29 cellular contexts compared by ENCODE assay signal in the genomic region with DNA sequence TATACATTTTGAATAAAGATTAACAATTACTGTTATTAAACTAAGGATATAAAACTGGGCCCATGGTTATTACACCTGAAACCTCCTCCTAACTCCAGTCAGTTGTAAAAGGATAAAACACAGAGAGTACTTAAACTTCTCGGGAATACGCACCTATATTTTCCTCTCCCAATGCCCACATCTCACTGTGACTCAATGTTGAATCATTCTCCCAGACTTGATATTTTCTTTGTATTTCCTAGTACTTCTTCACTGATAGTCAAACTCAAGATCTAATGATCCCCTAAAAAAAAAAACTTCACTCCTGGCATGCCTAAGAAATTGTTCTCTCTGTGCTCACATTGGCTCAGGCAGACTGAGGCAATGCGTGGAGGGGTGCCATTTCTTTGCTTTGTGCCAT.
DNase-seq lines count a peak whose midpoint lies in the region; ATAC-seq and TF ChIP-seq lines count a peak whose summit lies in the region.
"Had no signal": no experiment of that assay in that cellular context is flagged by ENCODE, and none has a peak within 500 bp of the region (broad histone marks: within the 10 kb centered on the region; RNA-seq: fewer than 3 reads in every experiment).

No MANE protein-coding gene starts in this region.

- H3K27me3 ChIP-seq in RWPE2 (ENCODE audit: insufficient read depth, poor library complexity, severe bottlenecking): no peaks in the 10 kb centered on the region

- POLR2A ChIA-PET in activated CD4-positive, alpha-beta memory T cell treated with anti-CD3 and anti-CD28 coated beads for 36 hours (lab: Charles Lee): no interaction called here

- no peak for TF ChIP-seq CTCF in HFFc6 (IDR thresholded peaks at IDR 0.05)
- no peak for TF ChIP-seq CTCF in RWPE2 (IDR thresholded peaks at IDR 0.05; ENCODE audit: poor library complexity, severe bottlenecking)
- TF ChIP-seq CTCF in fibroblast of mammary gland (conservative IDR thresholded peaks at IDR 0.05; ENCODE audit: control insufficient read depth, insufficient read depth, low read depth, low read length): no peak

- H3K27ac ChIP-seq in RWPE2 (ENCODE audit: poor library complexity, severe bottlenecking): no peak overlapping the region
- H3K27ac ChIP-seq: coronary artery, VCaP had no signal

- no peaks in the 10 kb centered on the region for H3K36me3 Mint-ChIP-seq in HFFc6 (ENCODE audit: low read depth)
- no peaks in the 10 kb centered on the region for H3K36me3 Mint-ChIP-seq in activated CD4-positive, alpha-beta memory T cell treated with anti-CD3 and anti-CD28 coated beads for 36 hours
- H3K36me3 Mint-ChIP-seq: activated naive CD4-positive, alpha-beta T cell treated with anti-CD3 and anti-CD28 coated beads, Interleukin-2, amount 50 U/mL, for 72 hours; CD8-positive, alpha-beta T cell had no signal

- no peaks in the 10 kb centered on the region for H3K36me3 ChIP-seq in RWPE2 (ENCODE audit: low read depth)
- H3K36me3 ChIP-seq: HAP-1 had no signal

- H3K4me3 Mint-ChIP-seq in HFFc6: peak overlapping the region; percentile 3; the same call in 1 of the 2 replicates
- H3K4me3 Mint-ChIP-seq in activated CD4-positive, alpha-beta memory T cell treated with anti-CD3 and anti-CD28 coated beads for 36 hours: no peak overlapping the region
- H3K4me3 Mint-ChIP-seq: activated CD4-positive, alpha-beta T cell treated with anti-CD3 and anti-CD28 coated beads for 36 hours; B cell; CD8-positive, alpha-beta T cell had no signal

- peak overlapping the region; percentile 52; the same call in 1 of the 2 replicates for H3K27ac Mint-ChIP-seq in HFFc6
- H3K27ac Mint-ChIP-seq in activated CD4-positive, alpha-beta memory T cell treated with anti-CD3 and anti-CD28 coated beads for 36 hours: no peak overlapping the region
- H3K27ac Mint-ChIP-seq: activated CD4-positive, alpha-beta T cell treated with anti-CD3 and anti-CD28 coated beads for 36 hours; activated naive CD4-positive, alpha-beta T cell treated with anti-CD3 and anti-CD28 coated beads, Interleukin-2, amount 50 U/mL, for 72 hours; B cell; CD8-positive, alpha-beta T cell had no signal

- H3K4me1 Mint-ChIP-seq in HFFc6 (ENCODE audit: low read depth): peaks cover 35% of the 10 kb centered on the region
- H3K4me1 Mint-ChIP-seq in activated CD4-positive, alpha-beta memory T cell treated with anti-CD3 and anti-CD28 coated beads for 36 hours (ENCODE audit: low read depth): no peaks in the 10 kb centered on the region
- H3K4me1 Mint-ChIP-seq: activated CD4-positive, alpha-beta T cell treated with anti-CD3 and anti-CD28 coated beads for 36 hours; B cell had no signal

- H3K9me3 Mint-ChIP-seq in HFFc6: no peaks in the 10 kb centered on the region
- H3K9me3 Mint-ChIP-seq in activated CD4-positive, alpha-beta memory T cell treated with anti-CD3 and anti-CD28 coated beads for 36 hours: no peaks in the 10 kb centered on the region
- H3K9me3 Mint-ChIP-seq: activated naive CD4-positive, alpha-beta T cell treated with anti-CD3 and anti-CD28 coated beads, Interleukin-2, amount 50 U/mL, for 72 hours; CD8-positive, alpha-beta T cell had no signal

- no peaks in the 10 kb centered on the region for H3K27me3 Mint-ChIP-seq in HFFc6 (ENCODE audit: insufficient read depth)
- no peaks in the 10 kb centered on the region for H3K27me3 Mint-ChIP-seq in activated CD4-positive, alpha-beta memory T cell treated with anti-CD3 and anti-CD28 coated beads for 36 hours
- H3K27me3 Mint-ChIP-seq: B cell had no signal

- H3K4me3 ChIP-seq in RWPE2 (ENCODE audit: severe bottlenecking) (no peak overlapping the region), fibroblast of mammary gland (ENCODE audit: control insufficient read depth, low read depth, low read length) (no peak overlapping the region)
- H3K4me3 ChIP-seq: coronary artery, HAP-1 had no signal

- no peak for DNase-seq in HFFc6
- DNase-seq in RWPE2 (ENCODE audit: low spot score): no peak
- DNase-seq in fibroblast of mammary gland (ENCODE audit: low read depth): peak; percentile 38
- peak; percentile 37 for DNase-seq in renal cortical epithelial cell (ENCODE audit: low read depth)
- no peak for DNase-seq in mesenteric fat pad (ENCODE audit: low spot score)
- DNase-seq in activated CD4-positive, alpha-beta memory T cell treated with anti-CD3 and anti-CD28 coated beads for 36 hours: no peak
- DNase-seq: activated CD4-positive, alpha-beta T cell treated with anti-CD3 and anti-CD28 coated beads for 36 hours; activated effector memory CD4-positive, alpha-beta T cell treated with Interleukin-2 at 50 U/mL for 16 hours; activated T-cell treated with anti-CD3 and anti-CD28 coated beads, Interleukin-2, amount 50 U/mL, for 1 hour; anterior cingulate cortex; CD8-positive, alpha-beta T cell; DMS153; effector CD8-positive, alpha-beta T cell; erythroblast; foreskin melanocyte; NCI-H1417 treated with DMSO at 0.1 percent for 48 hours; NCI-H2029 treated with DMSO at 0.1 percent for 48 hours; NCI-H526 treated with DMSO at 0.1 percent for 48 hours; NK-92 treated with Interleukin-12 subunit alpha and Interleukin-12 subunit beta, amount 100 ng/mL, for 24 hours; SIG-M5; stimulated activated CD4-positive, alpha-beta T cell treated with anti-CD3 and anti-CD28 coated beads, Interleukin-1b, Interleukin-23, amount 100 ng/mL, for 48 hours; stimulated activated naive CD8-positive, alpha-beta T cell treated with anti-CD3 and anti-CD28 coated beads, Interleukin-15, Interleukin-2, amounts not matched to agents 100 U/mL and 50 U/mL, for 24 hours; T-helper 9 cell had no signal

- no peaks in the 10 kb centered on the region for H3K4me1 ChIP-seq in RWPE2 (ENCODE audit: insufficient read depth, poor library complexity, severe bottlenecking)
- H3K4me1 ChIP-seq: HAP-1 had no signal

- ATAC-seq in RWPE2 (ENCODE audit: low read depth) (peak; percentile 67; the same call in 2 of the 3 replicates), GM18858 (IDR thresholded peaks at IDR 0.05; ENCODE audit: unreplicated experiment) (no peak)
- ATAC-seq: activated CD4-positive, alpha-beta T cell treated with anti-CD3 and anti-CD28 coated beads for 36 hours; activated naive CD4-positive, alpha-beta T cell treated with anti-CD3 and anti-CD28 coated beads, Interleukin-2, amount 50 U/mL, for 72 hours; CD8-positive, alpha-beta T cell; stimulated activated naive CD8-positive, alpha-beta T cell treated with anti-CD3 and anti-CD28 coated beads, Interleukin-15, Interleukin-2, amounts not matched to agents 100 U/mL and 50 U/mL, for 24 hours had no signal

- intact Hi-C loops in activated CD4-positive, alpha-beta memory T cell treated with anti-CD3 and anti-CD28 coated beads for 36 hours (cut with micrococcal nuclease): no loop called here

- CTCF ChIA-PET in activated CD4-positive, alpha-beta memory T cell treated with anti-CD3 and anti-CD28 coated beads for 36 hours (lab: Charles Lee): no interaction called here

- H3K9me3 ChIP-seq in RWPE2 (ENCODE audit: severe bottlenecking): no peaks in the 10 kb centered on the region
- H3K9me3 ChIP-seq: HAP-1 had no signal

Comparison
In these comparisons a context has a peak if more than half of its experiments do, and no peak if none do; other contexts are left out.
1. DNase-seq: peak in fibroblast of mammary gland (single experiment) and renal cortical epithelial cell (single experiment); none in HFFc6 (single experiment), RWPE2 (single experiment), mesenteric fat pad (single experiment) and activated CD4-positive, alpha-beta memory T cell treated with anti-CD3 and anti-CD28 coated beads for 36 hours (single experiment).